In genomic region chr1:1119272-1119890, GRCh38 we compare ENCODE assay signal across 26 cellular contexts. TPM values are rescaled to one million over a fixed set of nuclear protein-coding genes. Genes with fewer than 3 reads are reported as not detected.
DNase-seq lines count a peak whose midpoint lies in the region; ATAC-seq and TF ChIP-seq lines count a peak whose summit lies in the region.
"Had no signal": no experiment of that assay in that cellular context is flagged by ENCODE, and none has a peak within 500 bp of the region (broad histone marks: within the 10 kb centered on the region; RNA-seq: fewer than 3 reads in every experiment).

No MANE protein-coding gene starts in this region.

- ATAC-seq in sciatic nerve: no peak
- ATAC-seq: right lobe of liver; stimulated activated naive CD8-positive, alpha-beta T cell treated with anti-CD3 and anti-CD28 coated beads, Interleukin-15, amount 100 ng/mL, for 72 hours had no signal

- no peak overlapping the region for H3K27ac ChIP-seq in coronary artery
- H3K27ac ChIP-seq: epithelial cell of prostate, ovary, right lobe of liver, SJSA1 had no signal

- H3K4me3 ChIP-seq in coronary artery: no peak overlapping the region
- H3K4me3 ChIP-seq: ovary, right lobe of liver, SJSA1 had no signal

- DNase-seq in activated CD4-positive, CD25-positive, alpha-beta regulatory T cell treated with anti-CD3 and anti-CD28 coated beads, Interleukin-2, amount 50 U/mL, for 72 hours: peak; percentile 8
- DNase-seq in activated CD4-positive, CD25-positive, alpha-beta regulatory T cell (lab: John Stamatoyannopoulos, UW): no peak
- DNase-seq in NCI-H2171 (lab: John Stamatoyannopoulos, UW): peak; percentile 50
- peak; percentile 26 for DNase-seq in coronary artery (ENCODE audit: low spot score)
- DNase-seq in sciatic nerve (ENCODE audit: low spot score): peak; percentile 52
- no peak for DNase-seq in medulla oblongata (ENCODE audit: extremely low spot score)
- no peak for DNase-seq in NCI-H2196 treated with DMSO at 0.1 percent for 48 hours (lab: John Stamatoyannopoulos, UW; ENCODE audit: unreplicated experiment)
- DNase-seq in stimulated activated naive CD4-positive, alpha-beta T cell (lab: John Stamatoyannopoulos, UW): no peak
- DNase-seq: activated CD4-positive, alpha-beta T cell treated with anti-CD3 and anti-CD28 coated beads for 48 hours; DMS79 treated with DMSO at 0.1 percent for 48 hours; naive B cell; NCI-H1105 treated with DMSO at 0.1 percent for 48 hours; NCI-H2081 treated with DMSO at 0.1 percent for 48 hours; NCI-H510A; stimulated activated CD4-positive, alpha-beta T cell treated with anti-CD3 and anti-CD28 coated beads, Interleukin-15, amount 100 ng/mL, for 24 hours; stimulated activated naive CD8-positive, alpha-beta T cell treated with anti-CD3 and anti-CD28 coated beads, Interleukin-15, amount 100 ng/mL, for 72 hours; trophoblast cell had no signal

- no peak for TF ChIP-seq CTCF in coronary artery (IDR thresholded peaks at IDR 0.05)

- intact Hi-C loops in sciatic nerve (cut with DNase I): no loop called here

RNA-seq across cellular contexts. Expression of gene C1orf159, which starts 3.5 kb away (rescaled TPM):
- 12.0 TPM for total RNA-seq in sciatic nerve

RNA-seq across cellular contexts. Expression of gene RNF223, which starts 45.3 kb away (rescaled TPM):
- not detected for total RNA-seq in sciatic nerve
- total RNA-seq: B cell; M059J; mesenteric fat pad; right lobe of liver; SJSA1; T-helper 1 cell treated with Interleukin-12 subunit alpha and Interleukin-12 subunit beta and Interleukin-4 antibody, amounts not matched to agents 30 ng/mL and 1 ng/mL, for 36 hours had no signal

RNA-seq across cellular contexts. Expression of gene TTLL10, which starts 54.3 kb away (rescaled TPM):
- total RNA-seq in sciatic nerve: 0.71 TPM
- total RNA-seq: astrocyte, M059J, right lobe of liver, SJSA1 had no signal

Comparison
In these comparisons a context has a peak if more than half of its experiments do, and no peak if none do; other contexts are left out.
1. DNase-seq: peak in activated CD4-positive, CD25-positive, alpha-beta regulatory T cell treated with anti-CD3 and anti-CD28 coated beads, Interleukin-2, amount 50 U/mL, for 72 hours (single experiment), NCI-H2171 (single experiment), coronary artery (single experiment) and sciatic nerve (single experiment); none in activated CD4-positive, CD25-positive, alpha-beta regulatory T cell (0 of 4), medulla oblongata (single experiment), NCI-H2196 treated with DMSO at 0.1 percent for 48 hours (single experiment) and stimulated activated naive CD4-positive, alpha-beta T cell (0 of 6).